ENCODE assay signal across 15 cellular contexts in genomic region chr16:76226011-76226410, GRCh38. TPM values are rescaled to one million over a fixed set of nuclear protein-coding genes. Genes with fewer than 3 reads are reported as not detected.
A peak's percentile ranks its signal among the peaks of the same experiment; 100 is the strongest.
DNase-seq lines count a peak whose midpoint lies in the region; ATAC-seq and TF ChIP-seq lines count a peak whose summit lies in the region.
"Had no signal": no experiment of that assay in that cellular context is flagged by ENCODE, and none has a peak within 500 bp of the region (broad histone marks: within the 10 kb centered on the region; RNA-seq: fewer than 3 reads in every experiment).

No MANE protein-coding gene starts in this region.

- no peaks in the 10 kb centered on the region for H3K27me3 ChIP-seq in adipocyte (replicated peaks; ENCODE audit: control insufficient read depth, insufficient read depth, low read length)
- H3K27me3 ChIP-seq in neural progenitor cell, result no peaks in the 10 kb centered on the region
- no peaks in the 10 kb centered on the region for H3K27me3 ChIP-seq in heart right ventricle

- H4K20me1 ChIP-seq in neural progenitor cell (ENCODE audit: low read depth), result no peaks in the 10 kb centered on the region

- H3K4me3 Mint-ChIP-seq in neural progenitor cell, result no peak overlapping the region
- no peak overlapping the region for H3K4me3 Mint-ChIP-seq in activated CD8-positive, alpha-beta memory T cell treated with anti-CD3 and anti-CD28 coated beads, Interleukin-2, amount 10 ng/mL, durations not matched to agents 7 days and 5 days
- H3K4me3 Mint-ChIP-seq: IgD-negative memory B cell had no signal

- peaks cover 2% of the 10 kb centered on the region for H3K27me3 Mint-ChIP-seq in neural progenitor cell (ENCODE audit: insufficient read depth, low read depth)
- H3K27me3 Mint-ChIP-seq in activated CD8-positive, alpha-beta memory T cell treated with anti-CD3 and anti-CD28 coated beads, Interleukin-2, amount 10 ng/mL, durations not matched to agents 7 days and 5 days, result no peaks in the 10 kb centered on the region
- H3K27me3 Mint-ChIP-seq: IgD-negative memory B cell had no signal

- intact Hi-C loops in heart right ventricle (cut with DNase I), result no loop called here

- no peaks in the 10 kb centered on the region for H3K79me2 ChIP-seq in neural progenitor cell (ENCODE audit: low read depth)

- in situ Hi-C loops in Caki2 (cut with HindIII; ENCODE audit: low pct_unique_long_range_greater_than_20kb, low sequenced_read_pairs), result no loop called here

- peaks cover 5% of the 10 kb centered on the region for H3K4me1 Mint-ChIP-seq in neural progenitor cell
- H3K4me1 Mint-ChIP-seq in activated CD8-positive, alpha-beta memory T cell treated with anti-CD3 and anti-CD28 coated beads, Interleukin-2, amount 10 ng/mL, durations not matched to agents 7 days and 5 days, result no peaks in the 10 kb centered on the region
- H3K4me1 Mint-ChIP-seq: IgD-negative memory B cell had no signal

- peak overlapping the region; percentile 12 for H2AFZ ChIP-seq in neural progenitor cell (replicated peaks)

- WGBS in heart right ventricle, 2 donors, result 81 to 86% methylated on average over 14 of the region's 14 CpGs

- H3F3A ChIP-seq in neural progenitor cell (ENCODE audit: low read depth), result no peaks in the 10 kb centered on the region

- no peaks in the 10 kb centered on the region for H3K36me3 ChIP-seq in adipocyte (ENCODE audit: control insufficient read depth, insufficient read depth, low read length, severe bottlenecking)
- H3K36me3 ChIP-seq in neural progenitor cell, result no peaks in the 10 kb centered on the region
- no peaks in the 10 kb centered on the region for H3K36me3 ChIP-seq in heart right ventricle

- peaks cover 22% of the 10 kb centered on the region for H3K4me1 ChIP-seq in adipocyte (ENCODE audit: control insufficient read depth, insufficient read depth, low read length)
- H3K4me1 ChIP-seq in neural progenitor cell, result no peaks in the 10 kb centered on the region
- H3K4me1 ChIP-seq in heart right ventricle, result no peaks in the 10 kb centered on the region

- CTCF ChIA-PET in activated CD8-positive, alpha-beta memory T cell treated with anti-CD3 and anti-CD28 coated beads, Interleukin-2, amount 10 ng/mL, durations not matched to agents 7 days and 5 days (lab: Charles Lee), result no interaction called here

- DNase-seq in Caki2 (ENCODE audit: low read depth) (peak; percentile 6), M059J (ENCODE audit: low read depth) (peak; percentile 4), adipocyte (ENCODE audit: low read depth) (peak; percentile 1), neural progenitor cell (ENCODE audit: low spot score) (no peak), NCI-H526 (lab: John Stamatoyannopoulos, UW) (no peak), DMS 273 (lab: John Stamatoyannopoulos, UW; ENCODE audit: unreplicated experiment) (no peak), heart right ventricle (no peak)
- no peak for DNase-seq in activated CD8-positive, alpha-beta memory T cell treated with anti-CD3 and anti-CD28 coated beads, Interleukin-2, amount 10 ng/mL, durations not matched to agents 7 days and 5 days
- DNase-seq: AML-193, NCI-H1048, NCI-H345, NCI-H774, SIG-M5 had no signal

- H3K4me3 ChIP-seq in adipocyte (ENCODE audit: low read length) (no peak overlapping the region), neural progenitor cell (no peak overlapping the region), heart right ventricle (no peak overlapping the region)
- H3K4me3 ChIP-seq: A549 had no signal

- no peaks in the 10 kb centered on the region for H3K9me3 ChIP-seq in adipocyte (ENCODE audit: control insufficient read depth, low read length)
- no peaks in the 10 kb centered on the region for H3K9me3 ChIP-seq in neural progenitor cell (ENCODE audit: low read depth)
- no peaks in the 10 kb centered on the region for H3K9me3 ChIP-seq in heart right ventricle
- H3K9me3 ChIP-seq: A549 had no signal

- TF ChIP-seq CTCF in neural progenitor cell (IDR thresholded peaks at IDR 0.05) (no peak), heart right ventricle (IDR thresholded peaks at IDR 0.05) (no peak)

- no peak for ATAC-seq in heart right ventricle
- ATAC-seq in activated CD8-positive, alpha-beta memory T cell treated with anti-CD3 and anti-CD28 coated beads, Interleukin-2, amount 10 ng/mL, durations not matched to agents 7 days and 5 days, result no peak
- ATAC-seq: A549 had no signal

- no peak overlapping the region for H3K27ac Mint-ChIP-seq in neural progenitor cell
- no peak overlapping the region for H3K27ac Mint-ChIP-seq in activated CD8-positive, alpha-beta memory T cell treated with anti-CD3 and anti-CD28 coated beads, Interleukin-2, amount 10 ng/mL, durations not matched to agents 7 days and 5 days
- H3K27ac Mint-ChIP-seq: IgD-negative memory B cell had no signal

- no peak overlapping the region for H3K4me2 ChIP-seq in neural progenitor cell
- H3K4me2 ChIP-seq: A549 had no signal

- no peaks in the 10 kb centered on the region for H3K9me3 Mint-ChIP-seq in neural progenitor cell
- H3K9me3 Mint-ChIP-seq in activated CD8-positive, alpha-beta memory T cell treated with anti-CD3 and anti-CD28 coated beads, Interleukin-2, amount 10 ng/mL, durations not matched to agents 7 days and 5 days (ENCODE audit: low read depth), result peaks cover 7% of the 10 kb centered on the region

- H3K27ac ChIP-seq in neural progenitor cell, result no peak overlapping the region
- no peak overlapping the region for H3K27ac ChIP-seq in heart right ventricle
- H3K27ac ChIP-seq: A549 had no signal

- H3K36me3 Mint-ChIP-seq in neural progenitor cell, result no peaks in the 10 kb centered on the region
- no peaks in the 10 kb centered on the region for H3K36me3 Mint-ChIP-seq in activated CD8-positive, alpha-beta memory T cell treated with anti-CD3 and anti-CD28 coated beads, Interleukin-2, amount 10 ng/mL, durations not matched to agents 7 days and 5 days
- H3K36me3 Mint-ChIP-seq: IgD-negative memory B cell had no signal

- no peak overlapping the region for H3K9ac ChIP-seq in adipocyte (ENCODE audit: low read length)
- no peak overlapping the region for H3K9ac ChIP-seq in neural progenitor cell

RNA-seq across cellular contexts. Expression of gene CNTNAP4, which starts 51.2 kb away (rescaled TPM):
- total RNA-seq in Caki2 (2014; rRNA removed; shearing (Covaris generic); ENCODE audit: low replicate concordance), result not detected in 2 replicates
- total RNA-seq in M059J (2014; rRNA removed; shearing (Covaris generic)), result not detected in 2 replicates
- total RNA-seq in neural progenitor cell (ENCODE audit: low replicate concordance), result 0.41 TPM in 1 of 2 replicates, not detected in the other
- total RNA-seq in heart right ventricle, result not detected
- not detected for polyA plus RNA-seq in heart right ventricle
- not detected for total RNA-seq in activated CD8-positive, alpha-beta memory T cell treated with anti-CD3 and anti-CD28 coated beads, Interleukin-2, amount 10 ng/mL, durations not matched to agents 7 days and 5 days
- polyA plus RNA-seq: A549, IgD-negative memory B cell had no signal

Comparison
In these comparisons a context has a peak if more than half of its experiments do, and no peak if none do; other contexts are left out.
1. DNase-seq: peak in Caki2 (single experiment), M059J (single experiment) and adipocyte (single experiment); none in neural progenitor cell (single experiment), NCI-H526 (0 of 2), DMS 273 (single experiment), heart right ventricle (0 of 2) and activated CD8-positive, alpha-beta memory T cell treated with anti-CD3 and anti-CD28 coated beads, Interleukin-2, amount 10 ng/mL, durations not matched to agents 7 days and 5 days (single experiment).